ENCODE assay signal across 8 cellular contexts in the genomic region with DNA sequence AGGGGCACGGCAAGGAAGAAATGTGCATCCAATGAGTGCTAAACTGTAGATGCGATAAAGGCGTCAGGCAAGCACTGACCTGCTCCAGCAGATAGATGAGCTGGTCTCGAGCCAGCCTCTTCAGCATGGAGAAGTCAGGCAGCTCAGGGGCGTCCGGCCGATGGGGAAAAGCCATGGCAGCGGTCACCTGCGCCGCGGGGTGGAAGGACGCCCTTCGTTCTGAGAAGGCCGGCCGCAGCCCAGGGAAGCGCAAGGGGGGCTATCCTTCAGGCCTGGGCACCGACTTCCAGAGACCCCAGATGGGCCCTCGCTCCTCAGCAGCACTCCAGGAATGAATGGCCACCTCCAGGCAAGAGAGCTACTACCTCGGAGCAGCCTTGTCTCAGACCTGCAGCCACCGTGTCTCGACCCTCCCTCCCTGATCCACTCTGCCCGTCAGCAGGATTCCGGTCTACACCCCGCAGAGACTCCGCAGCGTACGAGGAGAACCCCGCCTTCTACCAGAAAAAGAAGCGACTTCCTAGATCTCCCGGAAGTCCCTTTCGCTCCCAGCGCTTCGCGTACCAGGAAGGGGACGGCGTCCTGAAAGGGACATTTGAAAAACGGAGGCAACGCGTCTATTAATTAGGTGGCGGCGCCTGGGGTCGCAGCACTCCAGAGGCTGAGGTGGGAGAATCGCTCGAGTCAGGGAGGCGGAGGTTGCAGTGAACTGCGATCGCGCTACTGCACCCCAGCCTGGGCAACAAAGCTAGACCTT.
DNase-seq lines count a peak whose midpoint lies in the region; ATAC-seq and TF ChIP-seq lines count a peak whose summit lies in the region.

Gene VPS33B (minus strand): TSS at position 520 of the 757 bp plus-strand sequence. CDS start 345 bp downstream, at position 175.

- peak within 1 kb of the TSS; percentile 61 to 86 for H3K27ac ChIP-seq in coronary artery

- peak; percentile 20 for DNase-seq in AG09309 (ENCODE audit: low read depth)
- DNase-seq in NCI-H524 (lab: John Stamatoyannopoulos, UW): peak; percentile 89 to 94
- peak; percentile 85 for DNase-seq in activated CD4-positive, alpha-beta T cell treated with anti-CD3 and anti-CD28 coated beads for 48 hours
- peak; percentile 81 for DNase-seq in coronary artery (ENCODE audit: low spot score)
- peak; percentile 96 for DNase-seq in left kidney (ENCODE audit: low read depth, low spot score)
- DNase-seq in stimulated activated CD4-positive, alpha-beta T cell treated with anti-CD3 and anti-CD28 coated beads, Interleukin-1b, Interleukin-23, amount 100 ng/mL, for 48 hours: peak; percentile 81

- H3K4me3 ChIP-seq in AG09309 (ENCODE audit: control insufficient read depth, low read depth, low read length) (peak within 1 kb of the TSS; percentile 93), coronary artery (peak within 1 kb of the TSS; percentile 98)

- TF ChIP-seq CTCF in AG09309 (IDR thresholded peaks at IDR 0.05; ENCODE audit: control insufficient read depth, insufficient read depth, low read depth, low read length, missing control alignments) (no peak), coronary artery (IDR thresholded peaks at IDR 0.05) (no peak)

- peak; percentile 68 for ATAC-seq in HG03442 (IDR thresholded peaks at IDR 0.05; ENCODE audit: unreplicated experiment)

- peak; percentile 80 for TF ChIP-seq POLR2A in GM19193 (IDR thresholded peaks at IDR 0.05; ENCODE audit: extremely low read depth, insufficient read depth, insufficient read length)

Comparison
In these comparisons a context has a peak if more than half of its experiments do, and no peak if none do; other contexts are left out.
1. Peak in every context shown above with its lines: DNase-seq, ATAC-seq, H3K4me3 ChIP-seq and H3K27ac ChIP-seq.
2. DNase-seq: peak in every context shown above with its lines; median percentile 96 in left kidney; 92 in NCI-H524; 85 in activated CD4-positive, alpha-beta T cell treated with anti-CD3 and anti-CD28 coated beads for 48 hours; 81 in coronary artery; 81 in stimulated activated CD4-positive, alpha-beta T cell treated with anti-CD3 and anti-CD28 coated beads, Interleukin-1b, Interleukin-23, amount 100 ng/mL, for 48 hours; 20 in AG09309.